16 cellular contexts compared by ENCODE assay signal in genomic region chr10:97013983-97014382, GRCh38.
DNase-seq lines count a peak whose midpoint lies in the region; ATAC-seq, FAIRE-seq and TF ChIP-seq lines count a peak whose summit lies in the region.
"Had no signal": no experiment of that assay in that cellular context is flagged by ENCODE, and none has a peak within 500 bp of the region (broad histone marks: within the 10 kb centered on the region; RNA-seq: fewer than 3 reads in every experiment).

No MANE protein-coding gene starts in this region.

- H3K9ac ChIP-seq in H9 (ENCODE audit: extremely low read depth, insufficient read length, low read length) (no peak overlapping the region), kidney (ENCODE audit: low read length in 2 of 2) (no peak overlapping the region)
- H3K9ac ChIP-seq: BLaER1 treated with 17β-estradiol and CSF1 and Interleukin-3, amounts not matched to agents 10 nM and 100 nM had no signal

- no peak overlapping the region for H3K56ac ChIP-seq in H9 (ENCODE audit: insufficient read length, low read depth, low read length)

- no peak overlapping the region for H3K4ac ChIP-seq in H9 (ENCODE audit: low read depth, low read length)

- intact Hi-C loops in kidney (cut with DNase I): no loop called here

- H2BK20ac ChIP-seq in H9 (ENCODE audit: low read depth, low read length, poor library complexity, severe bottlenecking): no peak overlapping the region

- no peaks in the 10 kb centered on the region for H3K27me3 ChIP-seq in H9 (ENCODE audit: insufficient read depth, low read length)
- no peaks in the 10 kb centered on the region for H3K27me3 ChIP-seq in osteoblast (ENCODE audit: insufficient read depth, low read length)
- H3K27me3 ChIP-seq in BE2C: no peaks in the 10 kb centered on the region
- H3K27me3 ChIP-seq: BLaER1 treated with 17β-estradiol and CSF1 and Interleukin-3, amounts not matched to agents 10 nM and 100 nM had no signal

- H3K4me1 ChIP-seq in H9 (ENCODE audit: insufficient read depth, low read length) (no peaks in the 10 kb centered on the region), kidney (ENCODE audit: control insufficient read depth in 1 of 2, insufficient read depth in 1 of 2, low read depth in 1 of 2, low read length in 2 of 2) (no peaks in the 10 kb centered on the region), osteoblast (ENCODE audit: insufficient read depth, low read length) (no peaks in the 10 kb centered on the region), BE2C (no peaks in the 10 kb centered on the region)

- H3K36me3 Mint-ChIP-seq in T-helper 1 cell treated with Interleukin-12 subunit alpha and Interleukin-12 subunit beta and Interleukin-4 antibody, amounts not matched to agents 30 μg/mL and 1 μg/mL, for 36 hours (ENCODE audit: low read depth): no peaks in the 10 kb centered on the region
- H3K36me3 Mint-ChIP-seq in H9 (ENCODE audit: insufficient read depth in 1 of 3, low read depth in 3 of 3): no peaks in the 10 kb centered on the region
- H3K36me3 Mint-ChIP-seq: CD4-positive, CD25-positive, alpha-beta regulatory T cell had no signal

- H3K14ac ChIP-seq in H9 (ENCODE audit: insufficient read depth, low read length): no peak overlapping the region

- no peak overlapping the region for H3K18ac ChIP-seq in H9 (ENCODE audit: insufficient read length, low read depth, low read length)

- ATAC-seq in HG03196 (IDR thresholded peaks at IDR 0.05; ENCODE audit: unreplicated experiment) (no peak), HG03460 (IDR thresholded peaks at IDR 0.05; ENCODE audit: unreplicated experiment) (no peak)
- ATAC-seq: HepG2 had no signal

- no peak overlapping the region for H4K91ac ChIP-seq in H9 (ENCODE audit: insufficient read length, low read depth, low read length)

- H3T11ph ChIP-seq in H9 (ENCODE audit: low read length): no peak overlapping the region

- H3K27me3 Mint-ChIP-seq in T-helper 1 cell treated with Interleukin-12 subunit alpha and Interleukin-12 subunit beta and Interleukin-4 antibody, amounts not matched to agents 30 μg/mL and 1 μg/mL, for 36 hours (ENCODE audit: low read depth): peaks cover 6% of the 10 kb centered on the region
- H3K27me3 Mint-ChIP-seq in H9 (ENCODE audit: low read depth): no peaks in the 10 kb centered on the region

- no peak overlapping the region for H4K5ac ChIP-seq in H9 (ENCODE audit: insufficient read length, low read depth, low read length)

- H3K27ac ChIP-seq in H9 (ENCODE audit: insufficient read length, low read depth, low read length) (no peak overlapping the region), kidney (ENCODE audit: low read depth in 2 of 2, low read length in 2 of 2) (no peak overlapping the region), osteoblast (ENCODE audit: low read depth, low read length) (no peak overlapping the region)
- H3K27ac ChIP-seq: 22Rv1; BLaER1 treated with 17β-estradiol and CSF1 and Interleukin-3, amounts not matched to agents 10 nM and 100 nM had no signal

- no peaks in the 10 kb centered on the region for H3K79me2 ChIP-seq in H9 (ENCODE audit: insufficient read depth, low read length)
- H3K79me2 ChIP-seq in osteoblast (ENCODE audit: insufficient read depth, low read length): no peaks in the 10 kb centered on the region

- H3K27ac Mint-ChIP-seq in T-helper 1 cell treated with Interleukin-12 subunit alpha and Interleukin-12 subunit beta and Interleukin-4 antibody, amounts not matched to agents 30 μg/mL and 1 μg/mL, for 36 hours: peak overlapping the region; percentile 59
- H3K27ac Mint-ChIP-seq in H9: peak overlapping the region in 1 of 3 experiments; percentile 53; a peak in 1 of 7 replicates

- no peak overlapping the region for H2BK120ac ChIP-seq in H9 (ENCODE audit: low read depth, low read length, poor library complexity, severe bottlenecking)

- no peaks in the 10 kb centered on the region for H3K23me2 ChIP-seq in H9 (ENCODE audit: insufficient read length, low read depth, low read length, poor library complexity, severe bottlenecking)

- H3K4me2 ChIP-seq in H9 (ENCODE audit: insufficient read depth, insufficient read length, low read length): no peak overlapping the region
- H3K4me2 ChIP-seq in osteoblast (ENCODE audit: insufficient read depth, low read length): no peak overlapping the region
- H3K4me2 ChIP-seq: BLaER1 treated with 17β-estradiol and CSF1 and Interleukin-3, amounts not matched to agents 10 nM and 100 nM had no signal

- H3K79me1 ChIP-seq in H9 (ENCODE audit: insufficient read depth, low read depth, low read length, poor library complexity, severe bottlenecking): no peaks in the 10 kb centered on the region

- H3K23ac ChIP-seq in H9 (ENCODE audit: insufficient read length, low read depth, low read length): no peak overlapping the region

- no peak overlapping the region for H2AFZ ChIP-seq in H9 (ENCODE audit: low read length)
- no peak overlapping the region for H2AFZ ChIP-seq in osteoblast (ENCODE audit: low read length)

- H3K9me3 ChIP-seq in H9 (ENCODE audit: control insufficient read depth, low read depth, low read length): no peaks in the 10 kb centered on the region
- H3K9me3 ChIP-seq in kidney (ENCODE audit: control insufficient read depth in 1 of 2, low read length in 2 of 2): no peaks in the 10 kb centered on the region
- no peaks in the 10 kb centered on the region for H3K9me3 ChIP-seq in osteoblast (ENCODE audit: low read depth, low read length)
- no peaks in the 10 kb centered on the region for H3K9me3 ChIP-seq in BE2C

- no peak overlapping the region for H3K4me3 Mint-ChIP-seq in T-helper 1 cell treated with Interleukin-12 subunit alpha and Interleukin-12 subunit beta and Interleukin-4 antibody, amounts not matched to agents 30 μg/mL and 1 μg/mL, for 36 hours
- H3K4me3 Mint-ChIP-seq in H9: no peak overlapping the region
- H3K4me3 Mint-ChIP-seq: CD4-positive, CD25-positive, alpha-beta regulatory T cell had no signal

- H2BK12ac ChIP-seq in H9 (ENCODE audit: insufficient read length, low read depth, low read length): no peak overlapping the region

- no CpG with 5 or more reads among the region's 8 CpGs for WGBS in H9 (ENCODE audit: extremely low coverage, insufficient read length, low lambda C conversion rate)

- no peak overlapping the region for H4K8ac ChIP-seq in H9 (replicated peaks; ENCODE audit: insufficient read length, low read depth, low read length)

- H3K9me3 Mint-ChIP-seq in T-helper 1 cell treated with Interleukin-12 subunit alpha and Interleukin-12 subunit beta and Interleukin-4 antibody, amounts not matched to agents 30 μg/mL and 1 μg/mL, for 36 hours: no peaks in the 10 kb centered on the region
- no peaks in the 10 kb centered on the region for H3K9me3 Mint-ChIP-seq in H9

- H3K4me3 ChIP-seq in kidney (ENCODE audit: low read length in 2 of 2) (no peak overlapping the region), osteoblast (ENCODE audit: insufficient read depth, low read length) (no peak overlapping the region), BE2C (ENCODE audit: low read depth, low read length) (no peak overlapping the region)
- H3K4me3 ChIP-seq: BLaER1 treated with 17β-estradiol and CSF1 and Interleukin-3, amounts not matched to agents 10 nM and 100 nM had no signal

- no peak overlapping the region for H2BK15ac ChIP-seq in H9 (ENCODE audit: low read depth, low read length)

- no peak for TF ChIP-seq CTCF in H9 (conservative IDR thresholded peaks at IDR 0.05)
- TF ChIP-seq CTCF in kidney (IDR thresholded peaks at IDR 0.05; ENCODE audit: borderline replicate concordance, extremely low read depth, insufficient read depth): no peak
- no peak for TF ChIP-seq CTCF in osteoblast (IDR thresholded peaks at IDR 0.05; ENCODE audit: extremely low read depth, low read depth, low read length)
- no peak for TF ChIP-seq CTCF in BE2C (IDR thresholded peaks at IDR 0.05; ENCODE audit: low read depth, low read length)

- peaks cover 16% of the 10 kb centered on the region for H3K4me1 Mint-ChIP-seq in T-helper 1 cell treated with Interleukin-12 subunit alpha and Interleukin-12 subunit beta and Interleukin-4 antibody, amounts not matched to agents 30 μg/mL and 1 μg/mL, for 36 hours (ENCODE audit: low read depth)
- peaks cover 0 to 7% of the 10 kb centered on the region in 2 experiments; a peak in 1 of 4 replicates for H3K4me1 Mint-ChIP-seq in H9

- H2AK5ac ChIP-seq in H9 (ENCODE audit: insufficient read length, low read length): no peak overlapping the region

- FAIRE-seq in kidney (lab: Jason Lieb, UNC): no peak
- FAIRE-seq: HepG2, HTR-8/SVneo had no signal

- H2BK5ac ChIP-seq in H9 (ENCODE audit: insufficient read length, low read length): no peak overlapping the region

- H4K20me1 ChIP-seq in H9 (ENCODE audit: control insufficient read depth, insufficient read depth, insufficient read length) (no peaks in the 10 kb centered on the region), osteoblast (ENCODE audit: insufficient read depth, low read length) (no peaks in the 10 kb centered on the region)

- DNase-seq in T-helper 1 cell (no peak), H9 (peak; percentile 26), kidney (peak; percentile 37), osteoblast (ENCODE audit: insufficient read length, low spot score, missing footprints) (peak; percentile 50), BE2C (no peak)
- DNase-seq: AML-193; CD4-positive, CD25-positive, alpha-beta regulatory T cell; DMS53; GF-D8 had no signal

- no peaks in the 10 kb centered on the region for H3K36me3 ChIP-seq in kidney (ENCODE audit: control insufficient read depth in 1 of 2, insufficient read depth in 2 of 2, low read length in 2 of 2)
- no peaks in the 10 kb centered on the region for H3K36me3 ChIP-seq in osteoblast (ENCODE audit: insufficient read depth, low read length)
- H3K36me3 ChIP-seq in BE2C: no peaks in the 10 kb centered on the region
- H3K36me3 ChIP-seq: BLaER1 treated with 17β-estradiol and CSF1 and Interleukin-3, amounts not matched to agents 10 nM and 100 nM had no signal

Comparison
In these comparisons a context has a peak if more than half of its experiments do, and no peak if none do; other contexts are left out.
1. DNase-seq: peak in H9 (single experiment), kidney (single experiment) and osteoblast (single experiment); none in T-helper 1 cell (0 of 5) and BE2C (single experiment).